ENCODE assay signal across 15 cellular contexts in genomic region chr17:50861334-50861676, GRCh38. TPM values are rescaled to one million over a fixed set of nuclear protein-coding genes. Genes with fewer than 3 reads are reported as not detected.
DNase-seq lines count a peak whose midpoint lies in the region; ATAC-seq and TF ChIP-seq lines count a peak whose summit lies in the region.
"Had no signal": no experiment of that assay in that cellular context is flagged by ENCODE, and none has a peak within 500 bp of the region (broad histone marks: within the 10 kb centered on the region; RNA-seq: fewer than 3 reads in every experiment).

No MANE protein-coding gene starts in this region.

- peak overlapping the region; percentile 55 for H3K4me3 Mint-ChIP-seq in CD4-positive, alpha-beta T cell
- no peak overlapping the region for H3K4me3 Mint-ChIP-seq in activated naive CD8-positive, alpha-beta T cell
- H3K4me3 Mint-ChIP-seq in WTC11: no peak overlapping the region
- H3K4me3 Mint-ChIP-seq: activated CD8-positive, alpha-beta T cell treated with anti-CD3 and anti-CD28 coated beads, Interleukin-2, amount 10 ng/mL, durations not matched to agents 7 days and 5 days; H9; neural progenitor cell had no signal

- intact Hi-C loops in CD4-positive, alpha-beta T cell (cut with DNase I, micrococcal nuclease): loop anchor here in 1 of 2 experiments (5.0 to 10.0 kb wide), 2 partner anchors 291 to 393 kb away; partner anchors contain the start of gene NME1

- peaks cover 0 to 43% (median 0%) of the 10 kb centered on the region in 3 donors for H3K4me1 ChIP-seq in gastroesophageal sphincter
- peaks cover 16% of the 10 kb centered on the region for H3K4me1 ChIP-seq in smooth muscle cell (ENCODE audit: low read depth)

- H3K27me3 Mint-ChIP-seq in CD4-positive, alpha-beta T cell: peaks cover 5% of the 10 kb centered on the region
- H3K27me3 Mint-ChIP-seq in activated naive CD8-positive, alpha-beta T cell: no peaks in the 10 kb centered on the region
- no peaks in the 10 kb centered on the region for H3K27me3 Mint-ChIP-seq in WTC11 (ENCODE audit: low read depth)

- H3K4me3 ChIP-seq in gastroesophageal sphincter (peak overlapping the region in 1 of 2 donors; percentile 92), smooth muscle cell (no peak overlapping the region)
- H3K4me3 ChIP-seq: neural progenitor cell had no signal

- no peaks in the 10 kb centered on the region for H3K9me3 Mint-ChIP-seq in CD4-positive, alpha-beta T cell
- no peaks in the 10 kb centered on the region for H3K9me3 Mint-ChIP-seq in activated naive CD8-positive, alpha-beta T cell (ENCODE audit: low read depth)
- no peaks in the 10 kb centered on the region for H3K9me3 Mint-ChIP-seq in WTC11
- H3K9me3 Mint-ChIP-seq: H9 had no signal

- H3K36me3 ChIP-seq in gastroesophageal sphincter: peaks cover 0 to 17% of the 10 kb centered on the region in 2 donors
- no peaks in the 10 kb centered on the region for H3K36me3 ChIP-seq in smooth muscle cell (ENCODE audit: low read depth)

- H3K27ac ChIP-seq in CD4-positive, alpha-beta T cell (ENCODE audit: low read depth, low read length): no peak overlapping the region
- H3K27ac ChIP-seq in gastroesophageal sphincter (peak overlapping the region; percentile 9 to 100 (median 80)), smooth muscle cell (ENCODE audit: low read depth) (peak overlapping the region; percentile 29)
- H3K27ac ChIP-seq: neural progenitor cell, VCaP had no signal

- no peak for TF ChIP-seq CTCF in CD4-positive, alpha-beta T cell (IDR thresholded peaks at IDR 0.05)
- TF ChIP-seq CTCF in gastroesophageal sphincter (IDR thresholded peaks at IDR 0.05): no peak
- TF ChIP-seq CTCF in smooth muscle cell (IDR thresholded peaks at IDR 0.05; ENCODE audit: borderline replicate concordance, insufficient read depth, poor library complexity, severe bottlenecking): no peak
- TF ChIP-seq CTCF in WTC11 (IDR thresholded peaks at IDR 0.05): no peak

- no peaks in the 10 kb centered on the region for H3F3A ChIP-seq in smooth muscle cell (ENCODE audit: low read depth)

- H3K79me2 ChIP-seq in smooth muscle cell (ENCODE audit: low read depth): peaks cover 41% of the 10 kb centered on the region

- no peak overlapping the region for H2AFZ ChIP-seq in smooth muscle cell (ENCODE audit: low read depth)
- H2AFZ ChIP-seq: neural progenitor cell had no signal

- DNase-seq in CD4-positive, alpha-beta T cell: no peak
- DNase-seq in smooth muscle cell (lab: John Stamatoyannopoulos, UW; ENCODE audit: unreplicated experiment): no peak
- no peak for DNase-seq in islet precursor cell
- no peak for DNase-seq in WTC11 (ENCODE audit: low spot score)
- DNase-seq: activated CD8-positive, alpha-beta T cell treated with anti-CD3 and anti-CD28 coated beads, Interleukin-2, amount 10 ng/mL, durations not matched to agents 7 days and 5 days; activated effector memory CD4-positive, alpha-beta T cell treated with anti-CD3 and anti-CD28 coated beads, Interleukin-2, amount 50 U/mL, for 16 hours; AML-193; H9; NCI-H2081 treated with DMSO at 0.1 percent for 48 hours had no signal

- 43 to 53% methylated on average over 2 of the region's 2 CpGs for WGBS in gastroesophageal sphincter (ENCODE audit: low coverage in 1 of 2), 2 donors
- WGBS in smooth muscle cell (ENCODE audit: low lambda C conversion rate): 94% methylated on average over 2 of the region's 2 CpGs

- no peaks in the 10 kb centered on the region for H3K27me3 ChIP-seq in CD4-positive, alpha-beta T cell (ENCODE audit: control insufficient read depth, insufficient read depth, low read length)
- H3K27me3 ChIP-seq in gastroesophageal sphincter: no peaks in the 10 kb centered on the region
- no peaks in the 10 kb centered on the region for H3K27me3 ChIP-seq in smooth muscle cell (ENCODE audit: low read depth)
- H3K27me3 ChIP-seq: neural progenitor cell had no signal

- peaks cover 44% of the 10 kb centered on the region for H4K20me1 ChIP-seq in smooth muscle cell (ENCODE audit: low read depth)

- TF ChIP-seq EP300 in gastroesophageal sphincter (IDR thresholded peaks at IDR 0.05): no peak

- POLR2A ChIA-PET in CD4-positive, alpha-beta T cell (lab: Charles Lee): interaction anchor here (0.9 to 8.2 kb wide), 5 partner anchors 8 to 92 kb away, joined by 4 to 207 read pairs (median 7); no protein-coding TSS in a partner anchor
- POLR2A ChIA-PET in WTC11 (lab: Charles Lee): interaction anchor here (1.3 kb wide), 1 partner anchor 99 kb away, joined by 3 read pairs; no protein-coding TSS in a partner anchor

- no peak for TF ChIP-seq POLR2A in gastroesophageal sphincter (IDR thresholded peaks at IDR 0.05)

- H3K9ac ChIP-seq in smooth muscle cell (ENCODE audit: low read depth): no peak overlapping the region
- H3K9ac ChIP-seq: neural progenitor cell had no signal

- no peaks in the 10 kb centered on the region for H3K9me3 ChIP-seq in CD4-positive, alpha-beta T cell (ENCODE audit: control insufficient read depth, low read length)
- no peaks in the 10 kb centered on the region for H3K9me3 ChIP-seq in gastroesophageal sphincter
- H3K9me3 ChIP-seq in smooth muscle cell (replicated peaks; ENCODE audit: low read depth): no peaks in the 10 kb centered on the region

- no peak overlapping the region for H3K4me2 ChIP-seq in smooth muscle cell
- H3K4me2 ChIP-seq: neural progenitor cell had no signal

- H3K36me3 Mint-ChIP-seq in CD4-positive, alpha-beta T cell (ENCODE audit: low read depth): peaks cover 49% of the 10 kb centered on the region
- H3K36me3 Mint-ChIP-seq in activated naive CD8-positive, alpha-beta T cell: peaks cover 8% of the 10 kb centered on the region
- H3K36me3 Mint-ChIP-seq in WTC11: peaks cover 11% of the 10 kb centered on the region

- CTCF ChIA-PET in CD4-positive, alpha-beta T cell (lab: Charles Lee): interaction anchor here (1.8 to 6.8 kb wide), 2 partner anchors 9 to 96 kb away, joined by 5 to 45 read pairs; no protein-coding TSS in a partner anchor
- CTCF ChIA-PET in WTC11 (lab: Charles Lee): interaction anchor here (1.9 to 5.1 kb wide), 3 partner anchors 9 to 93 kb away, joined by 10 to 36 read pairs (median 16); no protein-coding TSS in a partner anchor

- ATAC-seq in CD4-positive, alpha-beta T cell (ENCODE audit: poor library complexity): no peak
- ATAC-seq in gastroesophageal sphincter (no peak), HG02852 (IDR thresholded peaks at IDR 0.05; ENCODE audit: unreplicated experiment) (no peak), GM19351 (IDR thresholded peaks at IDR 0.05; ENCODE audit: unreplicated experiment) (no peak), WTC11 (no peak)
- ATAC-seq: activated CD8-positive, alpha-beta T cell treated with anti-CD3 and anti-CD28 coated beads, Interleukin-2, amount 10 ng/mL, durations not matched to agents 7 days and 5 days had no signal

- peaks cover 43% of the 10 kb centered on the region for H3K4me1 Mint-ChIP-seq in CD4-positive, alpha-beta T cell (ENCODE audit: low read depth)
- H3K4me1 Mint-ChIP-seq in activated naive CD8-positive, alpha-beta T cell (ENCODE audit: low read depth): peaks cover 42% of the 10 kb centered on the region
- peaks cover 20% of the 10 kb centered on the region for H3K4me1 Mint-ChIP-seq in WTC11

- H3K27ac Mint-ChIP-seq in CD4-positive, alpha-beta T cell: peak overlapping the region; percentile 40
- peak overlapping the region; percentile 76 for H3K27ac Mint-ChIP-seq in activated naive CD8-positive, alpha-beta T cell
- no peak overlapping the region for H3K27ac Mint-ChIP-seq in WTC11
- H3K27ac Mint-ChIP-seq: activated CD8-positive, alpha-beta T cell treated with anti-CD3 and anti-CD28 coated beads, Interleukin-2, amount 10 ng/mL, durations not matched to agents 7 days and 5 days; neural progenitor cell had no signal

TF ChIP-seq in WTC11, 78 proteins besides CTCF, POLR2A, EP300 and RAD21 (continues in another document):
- TF ChIP-seq ETV6 (CRISPR knock-in tag; IDR thresholded peaks at IDR 0.05): no peak
- TF ChIP-seq ARID4B (CRISPR knock-in tag; IDR thresholded peaks at IDR 0.05; ENCODE audit: borderline replicate concordance): no peak

RNA-seq across cellular contexts. Expression of gene TOB1, which starts 4.8 kb away (rescaled TPM):
- total RNA-seq in CD4-positive, alpha-beta T cell: 100 to 1,000 TPM; 419 to 449 TPM
- 10 to 100 TPM; 27.8 to 47.2 (median 29.6) TPM for total RNA-seq in gastroesophageal sphincter
- total RNA-seq in smooth muscle cell: 39.8 and 46.8 TPM in 2 replicates
- polyA plus RNA-seq in smooth muscle cell: 29.1 and 29.3 TPM in 2 replicates
- 33.5 to 37.9 TPM (median 36.0 TPM) in 3 replicates for total RNA-seq in WTC11 (2021)

RNA-seq across cellular contexts. Expression of gene WFIKKN2, which starts 25.9 kb away (rescaled TPM):
- total RNA-seq in CD4-positive, alpha-beta T cell: not detected
- total RNA-seq in gastroesophageal sphincter (under 1 TPM; 0.16 to 0.69 (median 0.36) TPM), smooth muscle cell (not detected in 2 replicates), WTC11 (2021) (0.07 to 0.11 TPM (median 0.09 TPM) in 3 replicates)
- polyA plus RNA-seq in smooth muscle cell: not detected in 2 replicates
- total RNA-seq: activated CD8-positive, alpha-beta T cell treated with anti-CD3 and anti-CD28 coated beads, Interleukin-2, amount 10 ng/mL, durations not matched to agents 7 days and 5 days had no signal
